In the genomic region with DNA sequence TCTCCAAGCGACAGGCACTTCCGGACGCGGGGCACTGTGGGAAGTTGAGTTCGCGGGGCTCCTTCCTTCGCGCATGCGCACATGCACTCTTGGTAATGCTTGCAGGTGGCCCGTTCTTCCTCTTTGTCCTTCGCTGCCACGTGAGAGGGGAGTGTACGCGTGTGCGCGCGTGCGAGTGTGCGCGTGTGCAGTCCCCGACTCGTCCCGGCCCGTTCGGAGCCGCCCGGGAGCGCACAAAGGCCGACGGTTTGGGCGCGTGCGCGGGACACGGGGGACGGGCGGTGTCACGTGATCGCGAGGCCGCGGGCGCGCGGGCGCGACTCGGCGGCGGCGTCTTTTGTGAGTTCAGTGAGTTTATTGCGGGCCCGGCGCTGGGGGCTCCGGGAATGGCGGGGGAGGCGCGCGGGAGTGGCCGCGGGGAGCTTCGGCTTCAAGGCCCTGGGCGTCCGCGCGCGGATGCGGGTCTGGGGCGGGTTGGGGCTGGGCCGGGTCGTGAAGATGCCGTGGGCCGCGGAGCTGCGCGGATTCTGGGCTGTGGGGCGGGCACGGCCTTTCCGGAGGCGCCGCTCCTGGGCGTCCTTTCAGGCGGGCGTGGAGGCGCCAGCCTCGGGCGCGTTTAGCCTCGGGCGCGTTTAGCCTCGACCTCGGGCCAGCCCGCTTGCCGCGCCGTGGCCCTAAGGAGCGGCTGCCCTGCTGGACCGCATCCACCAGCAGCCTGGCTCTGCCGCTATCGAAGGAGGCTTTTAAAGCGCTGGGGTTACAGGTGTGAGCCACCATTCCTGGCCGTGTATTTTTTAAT, we compare ENCODE assay signal across 1 cellular context.
TF ChIP-seq lines count a peak whose summit lies in the region.

A gene (plus strand): TSS at position 303 of the 799 bp plus-strand sequence. CDS start 3,959 bp downstream, outside the sequence.

TF ChIP-seq in K562, 482 proteins besides CTCF, POLR2A, EP300 and RAD21 (continued from another document and continues in another):
- TF ChIP-seq, protein P1, sequence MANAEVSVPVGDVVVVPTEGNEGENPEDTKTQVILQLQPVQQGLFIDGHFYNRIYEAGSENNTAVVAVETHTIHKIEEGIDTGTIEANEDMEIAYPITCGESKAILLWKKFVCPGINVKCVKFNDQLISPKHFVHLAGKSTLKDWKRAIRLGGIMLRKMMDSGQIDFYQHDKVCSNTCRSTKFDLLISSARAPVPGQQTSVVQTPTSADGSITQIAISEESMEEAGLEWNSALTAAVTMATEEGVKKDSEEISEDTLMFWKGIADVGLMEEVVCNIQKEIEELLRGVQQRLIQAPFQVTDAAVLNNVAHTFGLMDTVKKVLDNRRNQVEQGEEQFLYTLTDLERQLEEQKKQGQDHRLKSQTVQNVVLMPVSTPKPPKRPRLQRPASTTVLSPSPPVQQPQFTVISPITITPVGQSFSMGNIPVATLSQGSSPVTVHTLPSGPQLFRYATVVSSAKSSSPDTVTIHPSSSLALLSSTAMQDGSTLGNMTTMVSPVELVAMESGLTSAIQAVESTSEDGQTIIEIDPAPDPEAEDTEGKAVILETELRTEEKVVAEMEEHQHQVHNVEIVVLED (CRISPR knock-in tag; IDR thresholded peaks at IDR 0.05) = peak; percentile 70
- peak; percentile 86; the same call in 1 of the 2 replicates for TF ChIP-seq ZNF766 (CRISPR knock-in tag; conservative IDR thresholded peaks at IDR 0.05)
- peak; percentile 78 for TF ChIP-seq CREM (IDR thresholded peaks at IDR 0.05; ENCODE audit: low read depth)
- no peak for TF ChIP-seq SMARCB1 (IDR thresholded peaks at IDR 0.05; ENCODE audit: insufficient read length, low read depth)
- peak; percentile 51; the same call in 1 of the 2 replicates for TF ChIP-seq SP1 (CRISPR knock-in tag; IDR thresholded peaks at IDR 0.05)
- TF ChIP-seq SIN3B (IDR thresholded peaks at IDR 0.05; ENCODE audit: low read depth) = peak; percentile 55
- TF ChIP-seq MYC (IDR thresholded peaks at IDR 0.05; ENCODE audit: low read depth, low read length) = peak; percentile 91
- TF ChIP-seq MYC (CRISPR knock-in tag; IDR thresholded peaks at IDR 0.05; ENCODE audit: borderline replicate concordance, low read depth) = no peak
- TF ChIP-seq, protein P2, sequence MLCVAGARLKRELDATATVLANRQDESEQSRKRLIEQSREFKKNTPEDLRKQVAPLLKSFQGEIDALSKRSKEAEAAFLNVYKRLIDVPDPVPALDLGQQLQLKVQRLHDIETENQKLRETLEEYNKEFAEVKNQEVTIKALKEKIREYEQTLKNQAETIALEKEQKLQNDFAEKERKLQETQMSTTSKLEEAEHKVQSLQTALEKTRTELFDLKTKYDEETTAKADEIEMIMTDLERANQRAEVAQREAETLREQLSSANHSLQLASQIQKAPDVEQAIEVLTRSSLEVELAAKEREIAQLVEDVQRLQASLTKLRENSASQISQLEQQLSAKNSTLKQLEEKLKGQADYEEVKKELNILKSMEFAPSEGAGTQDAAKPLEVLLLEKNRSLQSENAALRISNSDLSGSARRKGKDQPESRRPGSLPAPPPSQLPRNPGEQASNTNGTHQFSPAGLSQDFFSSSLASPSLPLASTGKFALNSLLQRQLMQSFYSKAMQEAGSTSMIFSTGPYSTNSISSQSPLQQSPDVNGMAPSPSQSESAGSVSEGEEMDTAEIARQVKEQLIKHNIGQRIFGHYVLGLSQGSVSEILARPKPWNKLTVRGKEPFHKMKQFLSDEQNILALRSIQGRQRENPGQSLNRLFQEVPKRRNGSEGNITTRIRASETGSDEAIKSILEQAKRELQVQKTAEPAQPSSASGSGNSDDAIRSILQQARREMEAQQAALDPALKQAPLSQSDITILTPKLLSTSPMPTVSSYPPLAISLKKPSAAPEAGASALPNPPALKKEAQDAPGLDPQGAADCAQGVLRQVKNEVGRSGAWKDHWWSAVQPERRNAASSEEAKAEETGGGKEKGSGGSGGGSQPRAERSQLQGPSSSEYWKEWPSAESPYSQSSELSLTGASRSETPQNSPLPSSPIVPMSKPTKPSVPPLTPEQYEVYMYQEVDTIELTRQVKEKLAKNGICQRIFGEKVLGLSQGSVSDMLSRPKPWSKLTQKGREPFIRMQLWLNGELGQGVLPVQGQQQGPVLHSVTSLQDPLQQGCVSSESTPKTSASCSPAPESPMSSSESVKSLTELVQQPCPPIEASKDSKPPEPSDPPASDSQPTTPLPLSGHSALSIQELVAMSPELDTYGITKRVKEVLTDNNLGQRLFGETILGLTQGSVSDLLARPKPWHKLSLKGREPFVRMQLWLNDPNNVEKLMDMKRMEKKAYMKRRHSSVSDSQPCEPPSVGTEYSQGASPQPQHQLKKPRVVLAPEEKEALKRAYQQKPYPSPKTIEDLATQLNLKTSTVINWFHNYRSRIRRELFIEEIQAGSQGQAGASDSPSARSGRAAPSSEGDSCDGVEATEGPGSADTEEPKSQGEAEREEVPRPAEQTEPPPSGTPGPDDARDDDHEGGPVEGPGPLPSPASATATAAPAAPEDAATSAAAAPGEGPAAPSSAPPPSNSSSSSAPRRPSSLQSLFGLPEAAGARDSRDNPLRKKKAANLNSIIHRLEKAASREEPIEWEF (CRISPR knock-in tag; IDR thresholded peaks at IDR 0.05) = no peak
- TF ChIP-seq, protein P3, sequence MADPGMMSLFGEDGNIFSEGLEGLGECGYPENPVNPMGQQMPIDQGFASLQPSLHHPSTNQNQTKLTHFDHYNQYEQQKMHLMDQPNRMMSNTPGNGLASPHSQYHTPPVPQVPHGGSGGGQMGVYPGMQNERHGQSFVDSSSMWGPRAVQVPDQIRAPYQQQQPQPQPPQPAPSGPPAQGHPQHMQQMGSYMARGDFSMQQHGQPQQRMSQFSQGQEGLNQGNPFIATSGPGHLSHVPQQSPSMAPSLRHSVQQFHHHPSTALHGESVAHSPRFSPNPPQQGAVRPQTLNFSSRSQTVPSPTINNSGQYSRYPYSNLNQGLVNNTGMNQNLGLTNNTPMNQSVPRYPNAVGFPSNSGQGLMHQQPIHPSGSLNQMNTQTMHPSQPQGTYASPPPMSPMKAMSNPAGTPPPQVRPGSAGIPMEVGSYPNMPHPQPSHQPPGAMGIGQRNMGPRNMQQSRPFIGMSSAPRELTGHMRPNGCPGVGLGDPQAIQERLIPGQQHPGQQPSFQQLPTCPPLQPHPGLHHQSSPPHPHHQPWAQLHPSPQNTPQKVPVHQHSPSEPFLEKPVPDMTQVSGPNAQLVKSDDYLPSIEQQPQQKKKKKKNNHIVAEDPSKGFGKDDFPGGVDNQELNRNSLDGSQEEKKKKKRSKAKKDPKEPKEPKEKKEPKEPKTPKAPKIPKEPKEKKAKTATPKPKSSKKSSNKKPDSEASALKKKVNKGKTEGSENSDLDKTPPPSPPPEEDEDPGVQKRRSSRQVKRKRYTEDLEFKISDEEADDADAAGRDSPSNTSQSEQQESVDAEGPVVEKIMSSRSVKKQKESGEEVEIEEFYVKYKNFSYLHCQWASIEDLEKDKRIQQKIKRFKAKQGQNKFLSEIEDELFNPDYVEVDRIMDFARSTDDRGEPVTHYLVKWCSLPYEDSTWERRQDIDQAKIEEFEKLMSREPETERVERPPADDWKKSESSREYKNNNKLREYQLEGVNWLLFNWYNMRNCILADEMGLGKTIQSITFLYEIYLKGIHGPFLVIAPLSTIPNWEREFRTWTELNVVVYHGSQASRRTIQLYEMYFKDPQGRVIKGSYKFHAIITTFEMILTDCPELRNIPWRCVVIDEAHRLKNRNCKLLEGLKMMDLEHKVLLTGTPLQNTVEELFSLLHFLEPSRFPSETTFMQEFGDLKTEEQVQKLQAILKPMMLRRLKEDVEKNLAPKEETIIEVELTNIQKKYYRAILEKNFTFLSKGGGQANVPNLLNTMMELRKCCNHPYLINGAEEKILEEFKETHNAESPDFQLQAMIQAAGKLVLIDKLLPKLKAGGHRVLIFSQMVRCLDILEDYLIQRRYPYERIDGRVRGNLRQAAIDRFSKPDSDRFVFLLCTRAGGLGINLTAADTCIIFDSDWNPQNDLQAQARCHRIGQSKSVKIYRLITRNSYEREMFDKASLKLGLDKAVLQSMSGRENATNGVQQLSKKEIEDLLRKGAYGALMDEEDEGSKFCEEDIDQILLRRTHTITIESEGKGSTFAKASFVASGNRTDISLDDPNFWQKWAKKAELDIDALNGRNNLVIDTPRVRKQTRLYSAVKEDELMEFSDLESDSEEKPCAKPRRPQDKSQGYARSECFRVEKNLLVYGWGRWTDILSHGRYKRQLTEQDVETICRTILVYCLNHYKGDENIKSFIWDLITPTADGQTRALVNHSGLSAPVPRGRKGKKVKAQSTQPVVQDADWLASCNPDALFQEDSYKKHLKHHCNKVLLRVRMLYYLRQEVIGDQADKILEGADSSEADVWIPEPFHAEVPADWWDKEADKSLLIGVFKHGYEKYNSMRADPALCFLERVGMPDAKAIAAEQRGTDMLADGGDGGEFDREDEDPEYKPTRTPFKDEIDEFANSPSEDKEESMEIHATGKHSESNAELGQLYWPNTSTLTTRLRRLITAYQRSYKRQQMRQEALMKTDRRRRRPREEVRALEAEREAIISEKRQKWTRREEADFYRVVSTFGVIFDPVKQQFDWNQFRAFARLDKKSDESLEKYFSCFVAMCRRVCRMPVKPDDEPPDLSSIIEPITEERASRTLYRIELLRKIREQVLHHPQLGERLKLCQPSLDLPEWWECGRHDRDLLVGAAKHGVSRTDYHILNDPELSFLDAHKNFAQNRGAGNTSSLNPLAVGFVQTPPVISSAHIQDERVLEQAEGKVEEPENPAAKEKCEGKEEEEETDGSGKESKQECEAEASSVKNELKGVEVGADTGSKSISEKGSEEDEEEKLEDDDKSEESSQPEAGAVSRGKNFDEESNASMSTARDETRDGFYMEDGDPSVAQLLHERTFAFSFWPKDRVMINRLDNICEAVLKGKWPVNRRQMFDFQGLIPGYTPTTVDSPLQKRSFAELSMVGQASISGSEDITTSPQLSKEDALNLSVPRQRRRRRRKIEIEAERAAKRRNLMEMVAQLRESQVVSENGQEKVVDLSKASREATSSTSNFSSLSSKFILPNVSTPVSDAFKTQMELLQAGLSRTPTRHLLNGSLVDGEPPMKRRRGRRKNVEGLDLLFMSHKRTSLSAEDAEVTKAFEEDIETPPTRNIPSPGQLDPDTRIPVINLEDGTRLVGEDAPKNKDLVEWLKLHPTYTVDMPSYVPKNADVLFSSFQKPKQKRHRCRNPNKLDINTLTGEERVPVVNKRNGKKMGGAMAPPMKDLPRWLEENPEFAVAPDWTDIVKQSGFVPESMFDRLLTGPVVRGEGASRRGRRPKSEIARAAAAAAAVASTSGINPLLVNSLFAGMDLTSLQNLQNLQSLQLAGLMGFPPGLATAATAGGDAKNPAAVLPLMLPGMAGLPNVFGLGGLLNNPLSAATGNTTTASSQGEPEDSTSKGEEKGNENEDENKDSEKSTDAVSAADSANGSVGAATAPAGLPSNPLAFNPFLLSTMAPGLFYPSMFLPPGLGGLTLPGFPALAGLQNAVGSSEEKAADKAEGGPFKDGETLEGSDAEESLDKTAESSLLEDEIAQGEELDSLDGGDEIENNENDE (IDR thresholded peaks at IDR 0.05; ENCODE audit: low read depth, low read length) = no peak
- peak; percentile 71 for TF ChIP-seq ZNF589 (CRISPR knock-in tag; IDR thresholded peaks at IDR 0.05; ENCODE audit: low read depth)
- TF ChIP-seq RNF2 (IDR thresholded peaks at IDR 0.05) = peak; percentile 58; the same call in 1 of the 2 replicates
- TF ChIP-seq PHF20 (IDR thresholded peaks at IDR 0.05; ENCODE audit: partially characterized antibody) = peak; percentile 67
- TF ChIP-seq RFX1 (IDR thresholded peaks at IDR 0.05) = peak; percentile 97
- TF ChIP-seq, protein P4, sequence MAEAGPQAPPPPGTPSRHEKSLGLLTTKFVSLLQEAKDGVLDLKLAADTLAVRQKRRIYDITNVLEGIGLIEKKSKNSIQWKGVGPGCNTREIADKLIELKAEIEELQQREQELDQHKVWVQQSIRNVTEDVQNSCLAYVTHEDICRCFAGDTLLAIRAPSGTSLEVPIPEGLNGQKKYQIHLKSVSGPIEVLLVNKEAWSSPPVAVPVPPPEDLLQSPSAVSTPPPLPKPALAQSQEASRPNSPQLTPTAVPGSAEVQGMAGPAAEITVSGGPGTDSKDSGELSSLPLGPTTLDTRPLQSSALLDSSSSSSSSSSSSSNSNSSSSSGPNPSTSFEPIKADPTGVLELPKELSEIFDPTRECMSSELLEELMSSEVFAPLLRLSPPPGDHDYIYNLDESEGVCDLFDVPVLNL (CRISPR knock-in tag; IDR thresholded peaks at IDR 0.05; ENCODE audit: low read depth) = peak; percentile 48; the same call in 1 of the 2 replicates
- TF ChIP-seq, protein P5, sequence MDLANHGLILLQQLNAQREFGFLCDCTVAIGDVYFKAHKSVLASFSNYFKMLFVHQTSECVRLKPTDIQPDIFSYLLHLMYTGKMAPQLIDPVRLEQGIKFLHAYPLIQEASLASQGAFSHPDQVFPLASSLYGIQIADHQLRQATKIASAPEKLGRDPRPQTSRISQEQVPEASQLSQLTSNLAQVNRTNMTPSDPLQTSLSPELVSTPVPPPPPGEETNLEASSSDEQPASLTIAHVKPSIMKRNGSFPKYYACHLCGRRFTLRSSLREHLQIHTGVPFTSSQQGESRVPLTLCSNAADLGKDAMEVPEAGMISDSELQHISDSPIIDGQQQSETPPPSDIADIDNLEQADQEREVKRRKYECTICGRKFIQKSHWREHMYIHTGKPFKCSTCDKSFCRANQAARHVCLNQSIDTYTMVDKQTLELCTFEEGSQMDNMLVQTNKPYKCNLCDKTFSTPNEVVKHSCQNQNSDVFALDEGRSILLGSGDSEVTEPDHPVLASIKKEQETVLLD (IDR thresholded peaks at IDR 0.05) = peak; percentile 99
- peak; percentile 71; the same call in 1 of the 2 replicates for TF ChIP-seq MTA3 (IDR thresholded peaks at IDR 0.05; ENCODE audit: borderline replicate concordance)
- TF ChIP-seq, protein P6, sequence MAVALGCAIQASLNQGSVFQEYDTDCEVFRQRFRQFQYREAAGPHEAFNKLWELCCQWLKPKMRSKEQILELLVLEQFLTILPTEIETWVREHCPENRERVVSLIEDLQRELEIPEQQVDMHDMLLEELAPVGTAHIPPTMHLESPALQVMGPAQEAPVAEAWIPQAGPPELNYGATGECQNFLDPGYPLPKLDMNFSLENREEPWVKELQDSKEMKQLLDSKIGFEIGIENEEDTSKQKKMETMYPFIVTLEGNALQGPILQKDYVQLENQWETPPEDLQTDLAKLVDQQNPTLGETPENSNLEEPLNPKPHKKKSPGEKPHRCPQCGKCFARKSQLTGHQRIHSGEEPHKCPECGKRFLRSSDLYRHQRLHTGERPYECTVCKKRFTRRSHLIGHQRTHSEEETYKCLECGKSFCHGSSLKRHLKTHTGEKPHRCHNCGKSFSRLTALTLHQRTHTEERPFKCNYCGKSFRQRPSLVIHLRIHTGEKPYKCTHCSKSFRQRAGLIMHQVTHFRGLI (CRISPR knock-in tag; IDR thresholded peaks at IDR 0.05) = no peak
- TF ChIP-seq, protein P7, sequence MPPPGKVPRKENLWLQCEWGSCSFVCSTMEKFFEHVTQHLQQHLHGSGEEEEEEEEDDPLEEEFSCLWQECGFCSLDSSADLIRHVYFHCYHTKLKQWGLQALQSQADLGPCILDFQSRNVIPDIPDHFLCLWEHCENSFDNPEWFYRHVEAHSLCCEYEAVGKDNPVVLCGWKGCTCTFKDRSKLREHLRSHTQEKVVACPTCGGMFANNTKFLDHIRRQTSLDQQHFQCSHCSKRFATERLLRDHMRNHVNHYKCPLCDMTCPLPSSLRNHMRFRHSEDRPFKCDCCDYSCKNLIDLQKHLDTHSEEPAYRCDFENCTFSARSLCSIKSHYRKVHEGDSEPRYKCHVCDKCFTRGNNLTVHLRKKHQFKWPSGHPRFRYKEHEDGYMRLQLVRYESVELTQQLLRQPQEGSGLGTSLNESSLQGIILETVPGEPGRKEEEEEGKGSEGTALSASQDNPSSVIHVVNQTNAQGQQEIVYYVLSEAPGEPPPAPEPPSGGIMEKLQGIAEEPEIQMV (tag; conservative IDR thresholded peaks at IDR 0.05; ENCODE audit: low read depth) = no peak
- TF ChIP-seq MTF1 (CRISPR knock-in tag; IDR thresholded peaks at IDR 0.05; ENCODE audit: borderline replicate concordance) = no peak
- no peak for TF ChIP-seq CBFB (CRISPR knock-in tag; IDR thresholded peaks at IDR 0.05)
- TF ChIP-seq YY1 (IDR thresholded peaks at IDR 0.05; ENCODE audit: borderline replicate concordance in 1 of 3, control insufficient read depth in 1 of 3, extremely low read depth in 1 of 3, insufficient read depth in 3 of 3, insufficient read length in 1 of 3, insufficient replicate concordance in 2 of 3, low read depth in 1 of 3, low read length in 2 of 3) = peak in 1 of 3 experiments; percentile 62
- peak; percentile 72; the same call in 1 of the 2 replicates for TF ChIP-seq POLR2H (tag; IDR thresholded peaks at IDR 0.05; ENCODE audit: low read depth)
- no peak for TF ChIP-seq IFI16 (CRISPR knock-in tag; IDR thresholded peaks at IDR 0.05)
- TF ChIP-seq ZNF354B (CRISPR knock-in tag; IDR thresholded peaks at IDR 0.05) = no peak
